In the genomic region with DNA sequence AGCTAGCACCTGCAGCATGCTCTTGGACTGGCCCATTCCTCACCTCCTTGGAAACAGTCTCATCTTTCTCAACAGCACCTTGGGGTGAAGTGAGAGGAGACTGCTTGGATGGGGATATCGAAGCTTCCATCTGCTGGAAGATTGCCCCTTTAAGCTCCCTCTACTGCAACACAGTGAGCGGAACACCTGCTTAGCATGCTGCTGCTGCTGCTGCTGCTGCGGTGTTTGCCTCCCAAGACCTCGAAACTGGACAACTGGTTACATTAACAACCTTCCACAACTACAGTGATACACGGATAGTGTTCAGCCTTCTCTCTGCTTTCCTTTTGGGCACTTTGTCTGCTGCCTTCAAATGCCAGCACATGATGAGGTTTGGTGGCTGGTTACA, we compare ENCODE assay signal across 22 cellular contexts.
"Had no signal": no experiment of that assay in that cellular context is flagged by ENCODE, and none has a peak within 500 bp of the region (broad histone marks: within the 10 kb centered on the region; RNA-seq: fewer than 3 reads in every experiment).

No MANE protein-coding gene starts in this region.

- H3K4me3 ChIP-seq: cardiac muscle cell, esophagus squamous epithelium, gastrocnemius medialis, left ventricle myocardium inferior, mucosa of descending colon, neural progenitor cell, prostate gland, right atrium auricular region, spleen had no signal

- H3K27ac ChIP-seq: cardiac muscle cell, esophagus squamous epithelium, gastrocnemius medialis, left ventricle myocardium inferior, neural progenitor cell, prostate gland, right atrium auricular region, spleen had no signal

- H3K9ac ChIP-seq: neural progenitor cell had no signal

- DNase-seq: activated CD4-positive, alpha-beta T cell treated with anti-CD3 and anti-CD28 coated beads for 4 hours; activated CD4-positive, alpha-beta T cell treated with anti-CD3 and anti-CD28 coated beads, Interleukin-2, amount 50 U/mL, for 48 hours; activated CD4-positive, CD25-positive, alpha-beta regulatory T cell; activated CD8-positive, alpha-beta memory T cell treated with anti-CD3 and anti-CD28 coated beads, Interleukin-2, amount 50 U/mL, for 48 hours; activated naive CD4-positive, alpha-beta T cell treated with anti-CD3 and anti-CD28 coated beads for 36 hours; activated naive CD8-positive, alpha-beta T cell treated with anti-CD3 and anti-CD28 coated beads, Interleukin-2, amount 10 ng/mL, durations not matched to agents 7 days and 5 days; activated T-cell treated with anti-CD3 and anti-CD28 coated beads, Interleukin-2, amount 50 U/mL, for 4 hours; amniotic stem cell; esophagus squamous epithelium; gastrocnemius medialis; kidney glomerular epithelial cell; left ventricle myocardium inferior; mammary epithelial cell; mucosa of descending colon; stimulated activated CD4-positive, alpha-beta T cell treated with anti-CD3 and anti-CD28 coated beads, Interleukin-4, amount 100 ng/mL, for 1 hour; stimulated activated naive CD4-positive, alpha-beta T cell; T1000 had no signal

- ATAC-seq: activated T-cell treated with anti-CD3 and anti-CD28 coated beads, Interleukin-2, amount 50 U/mL, for 4 hours; gastrocnemius medialis; mucosa of descending colon had no signal

- H3K9me3 ChIP-seq: esophagus squamous epithelium, gastrocnemius medialis, mucosa of descending colon, prostate gland, right atrium auricular region had no signal

- H3K36me3 ChIP-seq: cardiac muscle cell, gastrocnemius medialis, left ventricle myocardium inferior, neural progenitor cell, prostate gland, right atrium auricular region, spleen had no signal

- H3K4me2 ChIP-seq: neural progenitor cell had no signal

- H2AFZ ChIP-seq: neural progenitor cell had no signal

- H3K27me3 ChIP-seq: cardiac muscle cell, esophagus squamous epithelium, gastrocnemius medialis, neural progenitor cell, right atrium auricular region had no signal

- H3K4me1 ChIP-seq: gastrocnemius medialis, prostate gland had no signal
